9 cellular contexts compared by ENCODE assay signal in the genomic region with DNA sequence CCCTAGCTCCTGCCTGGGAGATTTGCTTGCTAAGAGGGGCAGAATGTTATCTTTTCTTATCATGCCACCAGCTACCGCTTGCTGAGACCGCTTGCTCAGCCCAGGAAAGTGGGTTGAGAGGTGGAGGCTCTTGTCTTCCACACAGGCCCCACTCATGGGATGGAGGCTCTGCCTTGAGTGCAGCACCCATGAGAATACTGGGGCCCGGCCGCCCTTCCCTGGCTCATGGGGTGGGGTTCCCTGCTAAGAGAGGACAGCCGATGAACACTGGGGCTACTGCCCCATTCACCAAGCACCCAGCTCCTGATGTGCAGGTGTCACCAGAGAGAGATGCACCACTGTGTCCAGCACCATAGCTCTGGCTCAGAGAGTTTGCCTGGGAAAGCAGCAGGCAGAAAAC.
"Had no signal": no experiment of that assay in that cellular context is flagged by ENCODE, and none has a peak within 500 bp of the region (broad histone marks: within the 10 kb centered on the region; RNA-seq: fewer than 3 reads in every experiment).

No MANE protein-coding gene starts in this region.

- H3K4me3 ChIP-seq: GM23338, HAP-1, K562 had no signal

- H3K9me3 Mint-ChIP-seq: HFFc6 had no signal

- H3K4me1 Mint-ChIP-seq: GM23338 had no signal

- H3K27ac Mint-ChIP-seq: GM23338, HFFc6 had no signal

- H3K9me3 ChIP-seq: HAP-1 had no signal

- H3K4me2 ChIP-seq: GM23338 had no signal

- H3K4me1 ChIP-seq: HAP-1 had no signal

- H3K36me3 ChIP-seq: HAP-1 had no signal

- H3K27ac ChIP-seq: HL-60 had no signal

- ATAC-seq: GM23338, HCT116, K562 had no signal

- H3K4me3 Mint-ChIP-seq: GM23338, HFFc6 had no signal

- FAIRE-seq: K562 had no signal

- DNase-seq: H7, HFFc6, IMR-90, KG1 had no signal

- H2AFZ ChIP-seq: GM23338 had no signal
